Comparison of ENCODE assay signal across 10 cellular contexts in genomic region chr2:174752403-174753037, GRCh38. TPM values are rescaled to one million over a fixed set of nuclear protein-coding genes. Genes with fewer than 3 reads are reported as not detected.
DNase-seq lines count a peak whose midpoint lies in the region; ATAC-seq and TF ChIP-seq lines count a peak whose summit lies in the region.
"Had no signal": no experiment of that assay in that cellular context is flagged by ENCODE, and none has a peak within 500 bp of the region (broad histone marks: within the 10 kb centered on the region; RNA-seq: fewer than 3 reads in every experiment).

No MANE protein-coding gene starts in this region.

- H3K36me3 ChIP-seq in DOHH2 (ENCODE audit: control insufficient read depth, low read length) (no peaks in the 10 kb centered on the region), mammary epithelial cell (ENCODE audit: insufficient read depth, low read length) (no peaks in the 10 kb centered on the region)

- H3K4me1 ChIP-seq in DOHH2 (ENCODE audit: control insufficient read depth, low read length) (peaks cover 39% of the 10 kb centered on the region), mammary epithelial cell (ENCODE audit: insufficient read depth, low read length) (no peaks in the 10 kb centered on the region)

- no peaks in the 10 kb centered on the region for H3K9me2 ChIP-seq in DOHH2 (replicated peaks; ENCODE audit: control insufficient read depth, low read length)

- H3K9me3 ChIP-seq in DOHH2 (ENCODE audit: control insufficient read depth, insufficient read depth, low read length), result no peaks in the 10 kb centered on the region
- H3K9me3 ChIP-seq in mammary epithelial cell (replicated peaks; ENCODE audit: insufficient read depth, low read length), result no peaks in the 10 kb centered on the region

- intact Hi-C loops in mammary epithelial cell (cut with micrococcal nuclease) (no loop called here), head of caudate nucleus (cut with DNase I) (no loop called here)

- H3K4me2 ChIP-seq in DOHH2 (ENCODE audit: low read length) (peak overlapping the region; percentile 29; the same call in 1 of the 2 replicates), mammary epithelial cell (ENCODE audit: insufficient read depth, low read depth, low read length) (no peak overlapping the region)

- no peak overlapping the region for H2AFZ ChIP-seq in mammary epithelial cell (ENCODE audit: low read depth, low read length)

- dilution Hi-C loops in mammary epithelial cell (cut with HindIII; ENCODE audit: low sequenced_read_pairs), result no loop called here

- in situ Hi-C loops in mammary epithelial cell (cut with MboI; ENCODE audit: low sequenced_read_pairs in 2 of 2), result no loop called here

- H4K20me1 ChIP-seq in DOHH2 (ENCODE audit: control insufficient read depth, insufficient read depth, low read depth, low read length) (no peaks in the 10 kb centered on the region), mammary epithelial cell (ENCODE audit: insufficient read depth, low read length) (no peaks in the 10 kb centered on the region)

- no TSS peak for BruUV-seq in mammary epithelial cell (replicated peaks; lab: Mats Ljungman, UMichigan)

- CTCF ChIA-PET in mammary epithelial cell (lab: Charles Lee; ENCODE audit: low non-redundant PET), result no interaction called here

- DNase-seq in activated T-helper 9 cell treated with anti-CD3 and anti-CD28 coated beads, Interleukin-2, amount 50 U/mL, for 16 hours (ENCODE audit: low read depth), result peak; percentile 20
- DNase-seq in mammary epithelial cell (no peak), NK-92 (lab: John Stamatoyannopoulos, UW; ENCODE audit: unreplicated experiment) (no peak), head of caudate nucleus (no peak), coronary artery (ENCODE audit: low spot score) (no peak)
- DNase-seq: GF-D8, NCI-H1436 treated with DMSO at 0.1 percent for 48 hours had no signal

- no peak overlapping the region for H3K4me3 ChIP-seq in DOHH2 (ENCODE audit: low read length)
- no peak overlapping the region for H3K4me3 ChIP-seq in mammary epithelial cell (replicated peaks in 1 of 3; ENCODE audit: insufficient read depth in 1 of 3, low read depth in 2 of 3, low read length in 3 of 3)
- H3K4me3 ChIP-seq in coronary artery, result no peak overlapping the region

- no peak overlapping the region for H3K9ac ChIP-seq in mammary epithelial cell (ENCODE audit: insufficient read depth, low read length)

- WGBS in mammary epithelial cell (ENCODE audit: low coverage, missing lambda C conversion rate), result 95% methylated on average over 4 of the region's 4 CpGs

- H3K79me2 ChIP-seq in DOHH2 (ENCODE audit: control insufficient read depth, low read length), result no peaks in the 10 kb centered on the region
- H3K79me2 ChIP-seq in mammary epithelial cell (ENCODE audit: insufficient read depth, low read length), result no peaks in the 10 kb centered on the region

- H3F3A ChIP-seq in DOHH2 (ENCODE audit: control insufficient read depth, insufficient read depth), result no peaks in the 10 kb centered on the region

- H3K27ac ChIP-seq in DOHH2 (ENCODE audit: low read depth, low read length), result no peak overlapping the region
- H3K27ac ChIP-seq in mammary epithelial cell (ENCODE audit: insufficient read depth, low read depth, low read length), result no peak overlapping the region
- H3K27ac ChIP-seq in coronary artery, result no peak overlapping the region

- H3K27me3 ChIP-seq in DOHH2 (ENCODE audit: control insufficient read depth, low read length), result no peaks in the 10 kb centered on the region
- H3K27me3 ChIP-seq in mammary epithelial cell (ENCODE audit: insufficient read depth, low read length), result no peaks in the 10 kb centered on the region

- ATAC-seq in GM19438 (IDR thresholded peaks at IDR 0.05; ENCODE audit: low read depth, unreplicated experiment) (peak; percentile 90), HG03135 (IDR thresholded peaks at IDR 0.05; ENCODE audit: unreplicated experiment) (peak; percentile 85)

- TF ChIP-seq CTCF in DOHH2 (IDR thresholded peaks at IDR 0.05; ENCODE audit: low read depth, low read length, poor library complexity, severe bottlenecking) (no peak), mammary epithelial cell (conservative IDR thresholded peaks at IDR 0.05 in 1 of 2, IDR thresholded peaks at IDR 0.05 in 1 of 2; ENCODE audit: extremely low read depth in 1 of 2, insufficient read depth in 1 of 2, low read depth in 1 of 2, low read length in 2 of 2) (no peak), coronary artery (IDR thresholded peaks at IDR 0.05) (no peak)

RNA-seq across cellular contexts. Expression of gene CHRNA1, which starts 11.8 kb away (rescaled TPM):
- total RNA-seq in mammary epithelial cell, result not detected
- polyA plus RNA-seq in mammary epithelial cell, result not detected
- polyA minus RNA-seq in mammary epithelial cell, result not detected
